Comparison of ENCODE assay signal across 21 cellular contexts in the genomic region with DNA sequence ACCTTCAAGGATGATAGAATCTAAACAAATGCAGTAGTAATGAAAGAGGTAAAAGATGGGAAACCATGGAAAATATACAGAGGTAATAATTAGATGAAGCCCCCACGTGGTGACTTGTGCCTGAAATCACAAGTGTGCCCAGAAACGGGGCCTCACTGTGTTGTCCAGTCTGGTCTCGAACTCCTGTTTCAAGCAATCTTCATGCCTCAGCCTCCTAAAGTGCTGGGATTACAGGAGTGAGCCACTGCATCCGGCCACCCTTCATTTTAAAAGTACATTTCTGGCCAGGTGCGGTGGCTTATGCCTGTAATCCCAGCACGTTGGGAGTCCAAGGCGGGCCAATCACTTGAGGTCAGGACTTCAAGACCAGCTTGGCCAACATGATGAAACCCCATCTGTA.
"Had no signal": no experiment of that assay in that cellular context is flagged by ENCODE, and none has a peak within 500 bp of the region (broad histone marks: within the 10 kb centered on the region; RNA-seq: fewer than 3 reads in every experiment).

No MANE protein-coding gene starts in this region.

- H3K36me3 ChIP-seq: ascending aorta, breast epithelium, gastrocnemius medialis, heart left ventricle, transverse colon, uterus had no signal

- H3K9me3 Mint-ChIP-seq: activated T-helper 17 cell treated with anti-CD3 and anti-CD28 coated beads, Interleukin-2, amount 50 U/mL, for 72 hours; mesothelial cell of epicardium had no signal

- H3K4me3 Mint-ChIP-seq: mesothelial cell of epicardium had no signal

- H3K4me1 Mint-ChIP-seq: activated T-helper 17 cell treated with anti-CD3 and anti-CD28 coated beads, Interleukin-2, amount 50 U/mL, for 72 hours had no signal

- DNase-seq: activated CD4-positive, alpha-beta T cell treated with anti-CD3 and anti-CD28 coated beads, Interleukin-2, amount 50 U/mL, for 4 hours; activated naive CD4-positive, alpha-beta T cell; activated T-cell treated with anti-CD3 and anti-CD28 coated beads for 4 hours; cerebellar nuclear complex; effector CD8-positive, alpha-beta T cell; gastrocnemius medialis; heart left ventricle; kidney; stimulated activated CD4-positive, alpha-beta T cell treated with anti-CD3 and anti-CD28 coated beads, Interleukin-12 subunit alpha, Interleukin-12 subunit beta, amount 100 ng/mL, for 4 hours; stimulated activated CD4-positive, alpha-beta T cell treated with anti-CD3 and anti-CD28 coated beads, Interleukin-1b, Interleukin-23, amount 100 ng/mL, for 48 hours; stimulated activated naive CD4-positive, alpha-beta T cell treated with Interleukin-2 at 50 U/mL for 16 hours; SW 1271; transverse colon; uterus had no signal

- H3K4me1 ChIP-seq: uterus had no signal

- H3K9me3 ChIP-seq: ascending aorta, breast epithelium, gastrocnemius medialis, heart left ventricle, transverse colon, uterus had no signal

- H3K4me3 ChIP-seq: ascending aorta, breast epithelium, gastrocnemius medialis, heart left ventricle, lung, transverse colon, uterus had no signal

- H3K27ac ChIP-seq: ascending aorta, breast epithelium, gastrocnemius medialis, heart left ventricle, transverse colon, uterus had no signal

- H3K27ac Mint-ChIP-seq: activated T-helper 17 cell treated with anti-CD3 and anti-CD28 coated beads, Interleukin-2, amount 50 U/mL, for 72 hours; mesothelial cell of epicardium had no signal

- H3K27me3 Mint-ChIP-seq: activated T-helper 17 cell treated with anti-CD3 and anti-CD28 coated beads, Interleukin-2, amount 50 U/mL, for 72 hours had no signal

- H3K36me3 Mint-ChIP-seq: mesothelial cell of epicardium had no signal

- ATAC-seq: activated T-helper 17 cell treated with anti-CD3 and anti-CD28 coated beads, Interleukin-2, amount 50 U/mL, for 72 hours; esophagus mucosa; gastrocnemius medialis; heart left ventricle; left lobe of liver had no signal
